19 cellular contexts compared by ENCODE assay signal in genomic region chr7:33666526-33666925, GRCh38.
A peak's percentile ranks its signal among the peaks of the same experiment; 100 is the strongest.
DNase-seq lines count a peak whose midpoint lies in the region; ATAC-seq and TF ChIP-seq lines count a peak whose summit lies in the region.
"Had no signal": no experiment of that assay in that cellular context is flagged by ENCODE, and none has a peak within 500 bp of the region (broad histone marks: within the 10 kb centered on the region; RNA-seq: fewer than 3 reads in every experiment).

No MANE protein-coding gene starts in this region.

- H3K9me3 Mint-ChIP-seq in CD4-positive, alpha-beta T cell: peaks cover 2% of the 10 kb centered on the region
- H3K9me3 Mint-ChIP-seq: GM23338 had no signal

- TF ChIP-seq POLR2A in IMR-90 (IDR thresholded peaks at IDR 0.05; ENCODE audit: low read depth, low read length): no peak

- intact Hi-C loops in IMR-90 (cut with micrococcal nuclease): no loop called here
- intact Hi-C loops in CD4-positive, alpha-beta T cell (cut with DNase I, micrococcal nuclease): no loop called here

- H3K4ac ChIP-seq in IMR-90 (ENCODE audit: low read depth, low read length): no peak overlapping the region

- no peak overlapping the region for H3K56ac ChIP-seq in IMR-90 (ENCODE audit: extremely low read depth, insufficient read depth, low read length)

- H3K4me2 ChIP-seq in IMR-90 (ENCODE audit: low read depth, low read length): no peak overlapping the region
- H3K4me2 ChIP-seq: GM23338 had no signal

- H4K20me1 ChIP-seq in IMR-90 (ENCODE audit: insufficient read depth, low read length): no peaks in the 10 kb centered on the region

- no TSS peak for BruUV-seq in IMR-90 (replicated peaks; lab: Mats Ljungman, UMichigan)

- in situ Hi-C loops in IMR-90 (cut with MboI; ENCODE audit: low sequenced_read_pairs): no loop called here

- no peaks in the 10 kb centered on the region for H3K79me1 ChIP-seq in IMR-90 (ENCODE audit: low read depth in 1 of 2, low read length in 2 of 2)

- CTCF ChIA-PET in IMR-90 (lab: Yijun Ruan, JAX): no interaction called here
- CTCF ChIA-PET in CD4-positive, alpha-beta T cell (lab: Charles Lee): no interaction called here

- ATAC-seq in IMR-90 (ENCODE audit: low read depth): no peak
- no peak for ATAC-seq in CD4-positive, alpha-beta T cell (ENCODE audit: poor library complexity)
- no peak for ATAC-seq in stimulated activated naive CD8-positive, alpha-beta T cell treated with anti-CD3 and anti-CD28 coated beads, Interleukin-15, Interleukin-2, amounts not matched to agents 100 U/mL and 50 U/mL, for 24 hours
- no peak for ATAC-seq in HG02763 (IDR thresholded peaks at IDR 0.05; ENCODE audit: unreplicated experiment)
- ATAC-seq: GM23338, HCT116 had no signal

- POLR2A ChIA-PET in IMR-90 (lab: Charles Lee; ENCODE audit: unreplicated experiment): no interaction called here
- POLR2A ChIA-PET in CD4-positive, alpha-beta T cell (lab: Charles Lee): no interaction called here

- no peaks in the 10 kb centered on the region for H3K27me3 ChIP-seq in IMR-90 (ENCODE audit: control insufficient read depth, insufficient read depth, low read length)
- no peaks in the 10 kb centered on the region for H3K27me3 ChIP-seq in CD4-positive, alpha-beta T cell (ENCODE audit: control insufficient read depth, insufficient read depth, low read length)
- H3K27me3 ChIP-seq: SJCRH30 had no signal

- dilution Hi-C loops in IMR-90 (cut with HindIII; ENCODE audit: low sequenced_read_pairs, unreplicated experiment): no loop called here

- H2BK20ac ChIP-seq in IMR-90 (ENCODE audit: low read depth, low read length): no peak overlapping the region

- no peak overlapping the region for H4K91ac ChIP-seq in IMR-90 (ENCODE audit: insufficient read depth, low read depth, low read length)

- H3K4me1 ChIP-seq in IMR-90 (ENCODE audit: control insufficient read depth, insufficient read depth, low read length): no peaks in the 10 kb centered on the region; the same call in none of the 2 replicates

- H3K27me3 Mint-ChIP-seq in CD4-positive, alpha-beta T cell: no peaks in the 10 kb centered on the region
- H3K27me3 Mint-ChIP-seq: CD8-positive, alpha-beta memory T cell had no signal

- no peak overlapping the region for H3K23ac ChIP-seq in IMR-90 (ENCODE audit: low read depth, low read length)

- H3K36me3 Mint-ChIP-seq in CD4-positive, alpha-beta T cell (ENCODE audit: low read depth): peaks cover 12% of the 10 kb centered on the region

- DNase-seq in Daoy (ENCODE audit: low read depth) (peak; percentile 21), IMR-90 (peak; percentile 6), astrocyte of the hippocampus (ENCODE audit: low read depth, low spot score) (peak; percentile 20), kidney tubule cell (ENCODE audit: low spot score) (peak; percentile 63), NOMO-1 treated with dmso at 0.1 percent for 144 hours (lab: John Stamatoyannopoulos, UW; ENCODE audit: unreplicated experiment) (no peak)
- no peak for DNase-seq in CD4-positive, alpha-beta T cell
- DNase-seq in stimulated activated naive CD8-positive, alpha-beta T cell treated with anti-CD3 and anti-CD28 coated beads, Interleukin-15, Interleukin-2, amounts not matched to agents 100 U/mL and 50 U/mL, for 24 hours: no peak
- DNase-seq: CD8-positive, alpha-beta memory T cell; DMS79; KBM-7; NCI-H1417 treated with DMSO at 0.1 percent for 48 hours; NCI-H187 treated with DMSO at 0.1 percent for 48 hours; NCI-H2227 treated with DMSO at 0.1 percent for 48 hours; NCI-H510A treated with DMSO at 0.1 percent for 48 hours; NCI-H82; SJCRH30 had no signal

- H2AK5ac ChIP-seq in IMR-90 (ENCODE audit: low read depth, low read length): no peak overlapping the region

- no peak overlapping the region for H3K4me3 ChIP-seq in IMR-90 (ENCODE audit: insufficient read depth, low read depth, low read length)
- H3K4me3 ChIP-seq: GM23338, SJCRH30 had no signal

- H2AFZ ChIP-seq in IMR-90 (replicated peaks; ENCODE audit: low read length, poor library complexity): no peak overlapping the region
- H2AFZ ChIP-seq: GM23338 had no signal

- H3K9ac ChIP-seq in IMR-90 (ENCODE audit: low read depth, low read length): no peak overlapping the region

- no peak for TF ChIP-seq RAD21 in IMR-90 (IDR thresholded peaks at IDR 0.05; ENCODE audit: low read length)

- no peak overlapping the region for H3K27ac ChIP-seq in IMR-90 (ENCODE audit: insufficient read depth, low read length)
- no peak overlapping the region for H3K27ac ChIP-seq in CD4-positive, alpha-beta T cell (ENCODE audit: low read depth, low read length)
- H3K27ac ChIP-seq: SJCRH30 had no signal

- no peak overlapping the region for H2AK9ac ChIP-seq in IMR-90 (replicated peaks; ENCODE audit: low read depth, low read length, poor library complexity)

- H3K4me3 Mint-ChIP-seq in CD4-positive, alpha-beta T cell: no peak overlapping the region
- H3K4me3 Mint-ChIP-seq: CD8-positive, alpha-beta memory T cell; GM23338 had no signal

- no peak overlapping the region for H3K27ac Mint-ChIP-seq in CD4-positive, alpha-beta T cell
- H3K27ac Mint-ChIP-seq: CD8-positive, alpha-beta memory T cell; GM23338 had no signal

- H4K8ac ChIP-seq in IMR-90 (ENCODE audit: low read depth in 2 of 2, low read length in 2 of 2): no peak overlapping the region

- no peak overlapping the region for H3K14ac ChIP-seq in IMR-90 (replicated peaks; ENCODE audit: low read depth, low read length)

- H2BK120ac ChIP-seq in IMR-90 (ENCODE audit: low read depth, low read length): no peak overlapping the region

- H2BK5ac ChIP-seq in IMR-90 (ENCODE audit: low read depth, low read length, poor library complexity, severe bottlenecking): no peak overlapping the region

- H3K9me1 ChIP-seq in IMR-90 (ENCODE audit: insufficient read depth, low read length): no peaks in the 10 kb centered on the region

- no peaks in the 10 kb centered on the region for H3K36me3 ChIP-seq in IMR-90 (ENCODE audit: control insufficient read depth, insufficient read depth, low read length)
- H3K36me3 ChIP-seq: SJCRH30 had no signal

- H3K4me1 Mint-ChIP-seq in CD4-positive, alpha-beta T cell (ENCODE audit: low read depth): peaks cover 2% of the 10 kb centered on the region

- no peak for TF ChIP-seq CTCF in IMR-90 (conservative IDR thresholded peaks at IDR 0.05; ENCODE audit: low read depth, low read length)
- TF ChIP-seq CTCF in CD4-positive, alpha-beta T cell (IDR thresholded peaks at IDR 0.05): no peak

- H2BK15ac ChIP-seq in IMR-90 (ENCODE audit: low read depth, low read length): no peak overlapping the region

- H4K5ac ChIP-seq in IMR-90 (ENCODE audit: low read depth, low read length): no peak overlapping the region

- H3K9me3 ChIP-seq in IMR-90 (ENCODE audit: control insufficient read depth, insufficient read depth, low read length): no peaks in the 10 kb centered on the region
- no peaks in the 10 kb centered on the region for H3K9me3 ChIP-seq in CD4-positive, alpha-beta T cell (ENCODE audit: control insufficient read depth, low read length)

- no peak overlapping the region for H3K18ac ChIP-seq in IMR-90 (ENCODE audit: low read depth, low read length)

TF ChIP-seq in IMR-90, 13 proteins besides CTCF, POLR2A, EP300 and RAD21:
- TF ChIP-seq CHD1 (IDR thresholded peaks at IDR 0.05; ENCODE audit: low read depth, low read length) (no peak), RCOR1 (IDR thresholded peaks at IDR 0.05; ENCODE audit: insufficient replicate concordance, low read length) (no peak), BHLHE40 (IDR thresholded peaks at IDR 0.05; ENCODE audit: low read depth, low read length) (no peak), MAFK (IDR thresholded peaks at IDR 0.05; ENCODE audit: low read depth, low read length) (no peak), RFX5 (IDR thresholded peaks at IDR 0.05; ENCODE audit: low read depth, low read length) (no peak), MXI1 (IDR thresholded peaks at IDR 0.05; ENCODE audit: borderline replicate concordance, low read depth, low read length) (no peak), ELK1 (IDR thresholded peaks at IDR 0.05; ENCODE audit: borderline replicate concordance, low read depth, low read length) (no peak), NFE2L2 (IDR thresholded peaks at IDR 0.05; ENCODE audit: low read depth, low read length) (no peak), FOS (IDR thresholded peaks at IDR 0.05; ENCODE audit: low read depth, low read length) (no peak), SMC3 (IDR thresholded peaks at IDR 0.05; ENCODE audit: low read depth, low read length) (no peak), MAZ (IDR thresholded peaks at IDR 0.05; ENCODE audit: borderline replicate concordance, low read depth, low read length) (no peak), USF2 (IDR thresholded peaks at IDR 0.05; ENCODE audit: low read depth, low read length) (no peak), CEBPB (IDR thresholded peaks at IDR 0.05; ENCODE audit: low read depth, low read length) (no peak)

Comparison
In these comparisons a context has a peak if more than half of its experiments do, and no peak if none do; other contexts are left out.
1. DNase-seq: peak in Daoy (single experiment), IMR-90 (single experiment), astrocyte of the hippocampus (single experiment) and kidney tubule cell (single experiment); none in CD4-positive, alpha-beta T cell (0 of 10), NOMO-1 treated with dmso at 0.1 percent for 144 hours (single experiment) and stimulated activated naive CD8-positive, alpha-beta T cell treated with anti-CD3 and anti-CD28 coated beads, Interleukin-15, Interleukin-2, amounts not matched to agents 100 U/mL and 50 U/mL, for 24 hours (single experiment).